In the genomic region with DNA sequence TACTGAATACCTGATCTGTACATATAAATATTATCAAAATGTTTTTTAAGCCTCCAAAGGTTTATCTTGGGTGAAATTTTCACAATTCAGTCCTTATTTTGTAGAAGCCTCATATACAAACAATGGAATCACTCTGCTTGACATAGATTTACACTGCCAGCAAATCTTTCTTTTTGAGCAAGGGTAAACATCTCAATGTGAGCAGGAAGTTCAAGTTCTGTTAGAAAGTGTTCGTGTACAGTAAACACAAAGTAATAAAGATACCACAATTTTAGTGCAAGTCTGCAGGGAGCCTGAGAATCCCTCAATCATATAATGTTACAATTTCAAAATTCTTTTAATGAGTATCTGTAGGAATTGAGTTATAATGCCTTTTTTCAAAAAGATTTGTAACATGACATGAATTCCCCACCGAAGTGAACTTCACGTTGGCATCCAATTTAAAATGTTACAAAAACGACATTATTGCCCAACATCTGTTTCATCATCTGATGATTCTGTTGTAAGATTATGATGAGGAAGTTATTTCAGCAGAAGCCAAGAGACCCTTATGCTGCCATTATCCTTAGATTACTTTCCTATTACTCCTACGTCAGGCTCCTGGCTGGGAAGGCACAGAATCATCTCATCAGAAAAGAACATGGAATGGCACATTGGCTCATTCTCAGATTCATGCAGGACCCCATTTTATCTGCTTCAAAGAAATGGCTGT, we compare ENCODE assay signal across 18 cellular contexts.
DNase-seq lines count a peak whose midpoint lies in the region; ATAC-seq and TF ChIP-seq lines count a peak whose summit lies in the region.
"Had no signal": no experiment of that assay in that cellular context is flagged by ENCODE, and none has a peak within 500 bp of the region (broad histone marks: within the 10 kb centered on the region; RNA-seq: fewer than 3 reads in every experiment).

No MANE protein-coding gene starts in this region.

- H3K27me3 ChIP-seq in adipocyte (replicated peaks; ENCODE audit: control insufficient read depth, insufficient read depth, low read length) (no peaks in the 10 kb centered on the region), right lobe of liver (no peaks in the 10 kb centered on the region)
- H3K27me3 ChIP-seq: left lung had no signal

- H3K4me1 ChIP-seq in adipocyte (ENCODE audit: control insufficient read depth, insufficient read depth, low read length): peaks cover 11% of the 10 kb centered on the region
- H3K4me1 ChIP-seq in right lobe of liver: peaks cover 0 to 19% (median 0%) of the 10 kb centered on the region in 4 donors

- peak overlapping the region; percentile 48 for H3K4me3 ChIP-seq in adipocyte (ENCODE audit: low read length)
- no peak overlapping the region for H3K4me3 ChIP-seq in right lobe of liver
- H3K4me3 ChIP-seq: left lung had no signal

- H3K36me3 ChIP-seq in adipocyte (ENCODE audit: control insufficient read depth, insufficient read depth, low read length, severe bottlenecking) (no peaks in the 10 kb centered on the region), right lobe of liver (no peaks in the 10 kb centered on the region)
- H3K36me3 ChIP-seq: left lung had no signal

- ATAC-seq in right lobe of liver: peak in 3 of 4 donors; percentile 65 to 76 (median 74)
- ATAC-seq in HG02840 (IDR thresholded peaks at IDR 0.05; ENCODE audit: low FRiP score, unreplicated experiment): no peak
- ATAC-seq: left lung had no signal

- intact Hi-C loops in right lobe of liver (cut with DNase I): no loop called here

- TF ChIP-seq CTCF in right lobe of liver (IDR thresholded peaks at IDR 0.05): no peak

- DNase-seq in CD1c-positive myeloid dendritic cell (ENCODE audit: extremely low spot score) (peak; percentile 82), MV-4-11 (lab: John Stamatoyannopoulos, UW) (peak; percentile 86), adipocyte (ENCODE audit: low read depth) (no peak), right lobe of liver (no peak), mesenteric fat pad (ENCODE audit: low spot score) (no peak), LoVo (ENCODE audit: low spot score) (no peak), glomerular visceral epithelial cell (ENCODE audit: extremely low spot score) (no peak)
- DNase-seq: activated gamma-delta T cell; effector CD8-positive, alpha-beta T cell; EL; left lung; NCI-H1105 treated with DMSO at 0.1 percent for 48 hours; NCI-H2171 treated with DMSO at 0.1 percent for 48 hours; NK-92 treated with Interleukin-12 subunit alpha and Interleukin-12 subunit beta, amount 100 ng/mL, for 24 hours; SHP77; stimulated activated CD4-positive, alpha-beta T cell treated with anti-CD3 and anti-CD28 coated beads, Interleukin-2, amount 100 ng/mL, for 48 hours; T1000 had no signal

- H3K27ac ChIP-seq in right lobe of liver: no peak overlapping the region
- H3K27ac ChIP-seq: left lung had no signal

- 10% methylated on average over 5 of the region's 5 CpGs for WGBS in right lobe of liver (ENCODE audit: insufficient coverage, low coverage, low lambda C conversion rate, missing lambda C conversion rate)

- no peak for TF ChIP-seq POLR2A in right lobe of liver (IDR thresholded peaks at IDR 0.05)

- no peak overlapping the region for H3K9ac ChIP-seq in adipocyte (ENCODE audit: low read length)

- H3K9me3 ChIP-seq in adipocyte (ENCODE audit: control insufficient read depth, low read length) (no peaks in the 10 kb centered on the region), right lobe of liver (no peaks in the 10 kb centered on the region)
- H3K9me3 ChIP-seq: left lung had no signal

Comparison
In these comparisons a context has a peak if more than half of its experiments do, and no peak if none do; other contexts are left out.
1. DNase-seq: peak in CD1c-positive myeloid dendritic cell (single experiment) and MV-4-11 (single experiment); none in adipocyte (single experiment), right lobe of liver (0 of 3), mesenteric fat pad (single experiment), LoVo (single experiment) and glomerular visceral epithelial cell (single experiment).